ENCODE assay signal across 8 cellular contexts in the genomic region with DNA sequence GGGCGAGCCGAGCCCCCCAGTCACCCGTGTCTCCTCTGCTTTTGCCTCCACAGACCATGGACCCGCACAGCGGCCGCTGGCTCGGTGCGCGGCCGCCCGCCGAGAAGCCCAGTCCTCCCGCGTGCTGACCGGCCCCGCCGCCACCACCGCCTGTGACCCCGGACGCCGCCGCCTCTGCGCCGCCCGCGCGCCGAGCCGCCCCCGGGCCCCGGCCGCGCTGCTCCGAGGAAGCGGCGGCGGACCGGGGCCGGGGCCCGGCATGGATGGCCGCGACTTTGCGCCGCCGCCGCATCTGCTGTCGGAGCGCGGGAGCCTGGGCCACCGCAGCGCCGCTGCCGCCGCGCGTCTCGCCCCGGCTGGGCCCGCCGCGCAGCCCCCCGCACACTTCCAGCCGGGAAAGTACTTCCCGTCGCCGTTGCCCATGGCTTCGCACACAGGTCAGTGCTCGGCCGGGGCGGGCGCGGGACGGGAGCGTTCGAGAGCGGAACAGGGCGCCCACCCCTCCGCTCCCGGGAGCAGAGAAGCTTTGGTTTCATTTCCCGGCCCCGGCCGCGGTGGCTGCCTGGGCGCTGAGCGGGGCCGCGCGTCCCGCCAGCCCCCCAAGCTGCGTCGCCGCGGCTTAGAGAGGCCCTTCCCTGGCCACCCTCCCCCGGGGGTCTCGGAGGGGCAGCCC. TPM values are rescaled to one million over a fixed set of nuclear protein-coding genes. Genes with fewer than 3 reads are reported as not detected.
DNase-seq lines count a peak whose midpoint lies in the region; ATAC-seq, FAIRE-seq and TF ChIP-seq lines count a peak whose summit lies in the region.

No MANE protein-coding gene starts in this region.

- no peaks in the 10 kb centered on the region for H4K20me1 ChIP-seq in HCT116 (ENCODE audit: insufficient read depth)

- peak overlapping the region; percentile 76 for H3K4me3 ChIP-seq in A549
- H3K4me3 ChIP-seq in HCT116 (replicated peaks in 1 of 2; ENCODE audit: low read depth in 1 of 2, low read length in 2 of 2): peak overlapping the region; percentile 82 to 83
- peak overlapping the region; percentile 60 to 90 (median 82) for H3K4me3 ChIP-seq in breast epithelium
- peak overlapping the region; percentile 79 to 83 for H3K4me3 ChIP-seq in mesenchymal stem cell (ENCODE audit: insufficient read depth in 1 of 2, low read depth in 1 of 2, low read length in 2 of 2)
- H3K4me3 ChIP-seq in aorta (ENCODE audit: low read length in 2 of 2): peak overlapping the region; percentile 76 to 87

- H3K36me3 ChIP-seq in HCT116 (ENCODE audit: control insufficient read depth in 1 of 2, insufficient read depth in 2 of 2, low read length in 2 of 2): no peaks in the 10 kb centered on the region; a peak in 1 of 4 replicates
- no peaks in the 10 kb centered on the region for H3K36me3 ChIP-seq in breast epithelium
- H3K36me3 ChIP-seq in mesenchymal stem cell (ENCODE audit: control insufficient read depth in 1 of 2, insufficient read depth in 2 of 2, low read depth in 1 of 2, low read length in 2 of 2): peaks cover 0 to 4% of the 10 kb centered on the region in 2 experiments
- no peaks in the 10 kb centered on the region for H3K36me3 ChIP-seq in aorta (ENCODE audit: control insufficient read depth in 1 of 2, insufficient read depth in 2 of 2, low read length in 1 of 2)

- H3K4me1 ChIP-seq in A549: peaks cover 49% of the 10 kb centered on the region
- peaks cover 25 to 39% of the 10 kb centered on the region in 2 experiments for H3K4me1 ChIP-seq in HCT116 (ENCODE audit: control insufficient read depth in 1 of 2, insufficient read depth in 2 of 2, low read length in 2 of 2)
- peaks cover 7 to 12% of the 10 kb centered on the region in 2 donors for H3K4me1 ChIP-seq in breast epithelium
- H3K4me1 ChIP-seq in mesenchymal stem cell (ENCODE audit: control insufficient read depth, insufficient read depth, low read depth, low read length): peaks cover 33% of the 10 kb centered on the region
- peaks cover 0 to 4% of the 10 kb centered on the region in 2 donors for H3K4me1 ChIP-seq in aorta (ENCODE audit: control insufficient read depth in 1 of 2, insufficient read depth in 2 of 2, low read length in 2 of 2)

- no peak for TF ChIP-seq RAD21 in A549 (conservative IDR thresholded peaks at IDR 0.05 in 1 of 2, IDR thresholded peaks at IDR 0.05 in 1 of 2)
- TF ChIP-seq RAD21 in HCT116 (IDR thresholded peaks at IDR 0.05; ENCODE audit: low read depth): no peak

- DNase-seq in A549 (ENCODE audit: low read depth in 1 of 2, low spot score in 1 of 2) (peak in 1 of 2 experiments; percentile 52), HCT116 (ENCODE audit: low read depth, low spot score) (no peak), breast epithelium (ENCODE audit: low spot score in 2 of 2) (no peak), mesenchymal stem cell (peak; percentile 59), aorta (no peak), DMS153 (lab: John Stamatoyannopoulos, UW) (no peak), ecto neural progenitor cell (ENCODE audit: low spot score) (no peak), SK-N-DZ (ENCODE audit: low spot score) (no peak)

- H4K91ac ChIP-seq in mesenchymal stem cell (ENCODE audit: low read length): peak overlapping the region; percentile 99

- peak overlapping the region; percentile 79 to 97 for H3K23ac ChIP-seq in mesenchymal stem cell (ENCODE audit: low read length in 2 of 2)

- H2AFZ ChIP-seq in HCT116 (ENCODE audit: low read depth, low read length, poor library complexity, severe bottlenecking) (no peak overlapping the region), mesenchymal stem cell (ENCODE audit: low read depth, low read length) (no peak overlapping the region)

- H3K79me1 ChIP-seq in mesenchymal stem cell (replicated peaks; ENCODE audit: low read length, poor library complexity, severe bottlenecking): peaks cover 8% of the 10 kb centered on the region

- peaks cover 85% of the 10 kb centered on the region for H3K79me2 ChIP-seq in HCT116 (ENCODE audit: insufficient read depth, low read length)

- TF ChIP-seq POLR2A in A549 (IDR thresholded peaks at IDR 0.05; ENCODE audit: low read length): no peak
- TF ChIP-seq POLR2A in HCT116 (IDR thresholded peaks at IDR 0.05; ENCODE audit: borderline replicate concordance, extremely low read depth, insufficient read depth, insufficient read length): no peak
- TF ChIP-seq POLR2A in breast epithelium (IDR thresholded peaks at IDR 0.05): no peak

- peak overlapping the region; percentile 100 for H2BK120ac ChIP-seq in mesenchymal stem cell (ENCODE audit: low read depth, low read length)

- H3K4me2 ChIP-seq in A549 (peak overlapping the region; percentile 92), HCT116 (ENCODE audit: low read length) (peak overlapping the region; percentile 80), mesenchymal stem cell (ENCODE audit: low read length, poor library complexity, severe bottlenecking) (peak overlapping the region; percentile 91)

- CTCF ChIA-PET in A549 (lab: Yijun Ruan, JAX): interaction anchor here (0.6 to 8.6 kb wide), 14 partner anchors 10 to 1588 kb away, joined by 3 to 121 read pairs (median 12); no protein-coding TSS in a partner anchor
- CTCF ChIA-PET in HCT116 (lab: Charles Lee): interaction anchor here (1.4 kb wide), 1 partner anchor 34 kb away, joined by 3 read pairs; no protein-coding TSS in a partner anchor

- no TSS peak for BruUV-seq in HCT116 (replicated peaks; lab: Mats Ljungman, UMichigan)

- peak overlapping the region; percentile 86 to 96 for H3K14ac ChIP-seq in mesenchymal stem cell (ENCODE audit: low read length in 2 of 2)

- H3K27me3 ChIP-seq in HCT116 (ENCODE audit: insufficient read depth, low read length): no peaks in the 10 kb centered on the region
- no peaks in the 10 kb centered on the region for H3K27me3 ChIP-seq in breast epithelium
- H3K27me3 ChIP-seq in mesenchymal stem cell (ENCODE audit: control insufficient read depth in 1 of 2, insufficient read depth in 1 of 2, low read length in 2 of 2): no peaks in the 10 kb centered on the region
- no peaks in the 10 kb centered on the region for H3K27me3 ChIP-seq in aorta (ENCODE audit: control insufficient read depth in 1 of 2, insufficient read depth in 2 of 2, low read length in 1 of 2)

- peak overlapping the region; percentile 98 for H2BK15ac ChIP-seq in mesenchymal stem cell (ENCODE audit: low read depth, poor library complexity, severe bottlenecking)

- no peak for TF ChIP-seq EP300 in A549 (IDR thresholded peaks at IDR 0.05)

- no peak overlapping the region for H2AK5ac ChIP-seq in mesenchymal stem cell (ENCODE audit: low read length, severe bottlenecking)

- H3K27ac ChIP-seq in A549 (peak overlapping the region; percentile 94 to 98), HCT116 (ENCODE audit: low read depth, low read length) (peak overlapping the region; percentile 99), breast epithelium (peak overlapping the region; percentile 90 to 92), mesenchymal stem cell (ENCODE audit: low read length, poor library complexity, severe bottlenecking) (peak overlapping the region; percentile 83), aorta (ENCODE audit: low read depth in 1 of 2, low read length in 2 of 2) (peak overlapping the region; percentile 87 to 90)

- ATAC-seq in A549 (no peak), HCT116 (no peak), aorta (ENCODE audit: low FRiP score) (no peak)

- no peak for FAIRE-seq in A549 (lab: Jason Lieb, UNC)

- H3K18ac ChIP-seq in mesenchymal stem cell (ENCODE audit: low read depth in 1 of 2, low read length in 2 of 2): peak overlapping the region; percentile 94 to 100

- peak overlapping the region; percentile 98 to 99 for H2BK12ac ChIP-seq in mesenchymal stem cell (ENCODE audit: low read length in 2 of 2)

- WGBS in A549 (ENCODE audit: missing lambda C conversion rate): under 1% methylated on average over 29 of the region's 95 CpGs
- under 1% methylated on average over 48 of the region's 95 CpGs for WGBS in mesenchymal stem cell
- WGBS in aorta, 2 donors: 0% methylated on average over 12 to 95 of the region's 95 CpGs

- intact Hi-C loops in HCT116 (cut with micrococcal nuclease): no loop called here
- intact Hi-C loops in breast epithelium (cut with DNase I; ENCODE audit: low total_unique reads): no loop called here
- intact Hi-C loops in aorta (cut with DNase I): loop anchor here (5.0 to 10.0 kb wide), 2 partner anchors 83 to 205 kb away; no protein-coding TSS in a partner anchor

- H3K9me3 ChIP-seq in A549 (no peaks in the 10 kb centered on the region), HCT116 (ENCODE audit: control insufficient read depth in 1 of 2, insufficient read depth in 1 of 2, low read depth in 1 of 2, low read length in 2 of 2) (no peaks in the 10 kb centered on the region), breast epithelium (no peaks in the 10 kb centered on the region), mesenchymal stem cell (ENCODE audit: control insufficient read depth, low read length) (no peaks in the 10 kb centered on the region), aorta (ENCODE audit: control insufficient read depth, low read length) (no peaks in the 10 kb centered on the region)

- H4K8ac ChIP-seq in mesenchymal stem cell (ENCODE audit: low read length): peak overlapping the region; percentile 98

- POLR2A ChIA-PET in A549 (lab: Yijun Ruan, JAX) (interaction anchor here (0.9 to 5.9 kb wide), 4 partner anchors 22 to 115 kb away, joined by 3 to 107 read pairs (median 4); no protein-coding TSS in a partner anchor), HCT116 (lab: Charles Lee) (interaction anchor here (1.1 to 2.2 kb wide), 3 partner anchors 20 to 104 kb away, joined by 3 to 10 read pairs (median 6); partner anchors contain the start of gene SLC38A10)

- H2BK5ac ChIP-seq in mesenchymal stem cell (ENCODE audit: low read depth, low read length, poor library complexity, severe bottlenecking): peak overlapping the region; percentile 96

- TF ChIP-seq CTCF in A549 (IDR thresholded peaks at IDR 0.05) (no peak), HCT116 (IDR thresholded peaks at IDR 0.05 in 2 of 3, conservative IDR thresholded peaks at IDR 0.05 in 1 of 3; ENCODE audit: borderline replicate concordance in 1 of 3, insufficient read depth in 1 of 3, low read depth in 2 of 3, low read length in 2 of 3) (no peak), breast epithelium (IDR thresholded peaks at IDR 0.05) (no peak)

- H3K4ac ChIP-seq in mesenchymal stem cell (ENCODE audit: low read depth in 1 of 2, low read length in 2 of 2): peak overlapping the region; percentile 98 to 100

- RAD21 ChIA-PET in HCT116 (lab: Charles Lee; ENCODE audit: low non-redundant PET in 1 of 2, low total read pairs in 2 of 2, uncharacterized antibody in 2 of 2, unreplicated experiment in 2 of 2): no interaction called here

- peak overlapping the region; percentile 95 for H3K9ac ChIP-seq in HCT116 (ENCODE audit: low read length)
- H3K9ac ChIP-seq in mesenchymal stem cell (ENCODE audit: low read length): peak overlapping the region; percentile 94

- H3K9me2 ChIP-seq in HCT116 (ENCODE audit: insufficient read depth): no peaks in the 10 kb centered on the region

RNA-seq across cellular contexts. Expression of gene BAHCC1, which starts 4.4 kb away (rescaled TPM):
- polyA plus RNA-seq in A549 (2011; rRNA removed): 2.1 and 2.6 TPM in 2 replicates
- polyA plus RNA-seq in A549 (2012; cell fraction: cytosol; rRNA removed): 7.4 and 8.4 TPM in 2 replicates
- polyA plus RNA-seq in A549 (2012; cell fraction: nucleus; rRNA removed): 27.4 and 38.1 TPM in 2 replicates
- polyA plus RNA-seq in A549 (2017; fragmentation: RNase III; extraction: RNeasy Plus Mini Kit Qiagen cat#74134 plus additional on column Dnase treatment): 5.2 to 5.9 TPM (median 5.8 TPM) in 3 replicates
- polyA minus RNA-seq in A549 (2011; rRNA and poly(A)+ RNA removed): 2.6 and 3.5 TPM in 2 replicates
- total RNA-seq in HCT116 (2021; ENCODE audit: unreplicated experiment): 45.2 TPM
- polyA plus RNA-seq in HCT116 (2012): 16.1 and 18.2 TPM in 2 replicates
- 10 to 100 TPM in 2 of 3 donors, 1 to 10 TPM in 1; 7.4 to 17.0 (median 11.7) TPM for total RNA-seq in breast epithelium
- polyA plus RNA-seq in mesenchymal stem cell (2013, experiment 1 of 2): 8.3 TPM
- polyA plus RNA-seq in mesenchymal stem cell (2013, experiment 2 of 2): 8.6 TPM
- total RNA-seq in aorta: 10 to 100 TPM; 22.8 to 49.3 TPM
- polyA plus RNA-seq in aorta: 10 to 100 TPM in 1 of 2 donors, 1 to 10 TPM in 1; 3.9 to 16.8 TPM
- polyA plus RNA-seq in SK-N-DZ (2014; cell fraction: cytosol; rRNA removed): 6.6 and 15.1 TPM in 2 replicates
- 33.7 and 55.3 TPM in 2 replicates for polyA plus RNA-seq in SK-N-DZ (2014; cell fraction: nucleus; rRNA removed)

Comparison
In these comparisons a context has a peak if more than half of its experiments do, and no peak if none do; other contexts are left out.
1. intact Hi-C loops: an anchor here in aorta (5.0 to 10.0 kb wide); none called in HCT116 and breast epithelium.